1 cellular context compared by ENCODE assay signal in genomic region chr10:43076876-43077420, GRCh38.
TF ChIP-seq lines count a peak whose summit lies in the region.

Gene RET (plus strand): TSS chr10:43077069. CDS start chr10:43077259, 190 bp downstream.

TF ChIP-seq in IMR-90, 13 proteins besides CTCF, POLR2A, EP300 and RAD21 (continued from another document):
- TF ChIP-seq ELK1 (IDR thresholded peaks at IDR 0.05; ENCODE audit: borderline replicate concordance, low read depth, low read length): no peak
- TF ChIP-seq SMC3 (IDR thresholded peaks at IDR 0.05; ENCODE audit: low read depth, low read length): no peak
- no peak for TF ChIP-seq NFE2L2 (IDR thresholded peaks at IDR 0.05; ENCODE audit: low read depth, low read length)
- no peak for TF ChIP-seq MXI1 (IDR thresholded peaks at IDR 0.05; ENCODE audit: borderline replicate concordance, low read depth, low read length)
- TF ChIP-seq USF2 (IDR thresholded peaks at IDR 0.05; ENCODE audit: low read depth, low read length): no peak
- TF ChIP-seq CEBPB (IDR thresholded peaks at IDR 0.05; ENCODE audit: low read depth, low read length): no peak
- no peak for TF ChIP-seq MAZ (IDR thresholded peaks at IDR 0.05; ENCODE audit: borderline replicate concordance, low read depth, low read length)
- no peak for TF ChIP-seq FOS (IDR thresholded peaks at IDR 0.05; ENCODE audit: low read depth, low read length)
- no peak for TF ChIP-seq RCOR1 (IDR thresholded peaks at IDR 0.05; ENCODE audit: insufficient replicate concordance, low read length)
- TF ChIP-seq MAFK (IDR thresholded peaks at IDR 0.05; ENCODE audit: low read depth, low read length): no peak
- no peak for TF ChIP-seq CHD1 (IDR thresholded peaks at IDR 0.05; ENCODE audit: low read depth, low read length)
